8 cellular contexts compared by ENCODE assay signal in genomic region chr2:63059434-63060078, GRCh38. TPM values are rescaled to one million over a fixed set of nuclear protein-coding genes. Genes with fewer than 3 reads are reported as not detected.
DNase-seq lines count a peak whose midpoint lies in the region; ATAC-seq and TF ChIP-seq lines count a peak whose summit lies in the region.

No MANE protein-coding gene starts in this region.

- H3K27me3 ChIP-seq in OCI-LY1 (ENCODE audit: insufficient read depth, low read length) = no peaks in the 10 kb centered on the region
- peaks cover 6% of the 10 kb centered on the region for H3K27me3 ChIP-seq in foreskin keratinocyte
- H3K27me3 ChIP-seq in SJCRH30 = no peaks in the 10 kb centered on the region

- DNase-seq in NOMO-1 treated with DMSO at 0.1 percent for 48 hours (lab: John Stamatoyannopoulos, UW; ENCODE audit: unreplicated experiment) (peak; percentile 17), NOMO-1 treated with dmso at 0.1 percent for 144 hours (lab: John Stamatoyannopoulos, UW; ENCODE audit: unreplicated experiment) (no peak), foreskin keratinocyte (no peak), retinal pigment epithelial cell (ENCODE audit: low read depth) (no peak), SJCRH30 (no peak), activated gamma-delta T cell (lab: John Stamatoyannopoulos, UW) (no peak)

- H3K4me1 ChIP-seq in OCI-LY1 (ENCODE audit: insufficient read depth, low read length, severe bottlenecking) (peaks cover 18% of the 10 kb centered on the region), foreskin keratinocyte (no peaks in the 10 kb centered on the region), SJCRH30 (no peaks in the 10 kb centered on the region)

- H3K36me3 ChIP-seq in OCI-LY1 (ENCODE audit: insufficient read depth, low read length) (peaks cover 29% of the 10 kb centered on the region), SJCRH30 (peaks cover 25% of the 10 kb centered on the region)

- TF ChIP-seq CTCF in OCI-LY1 (IDR thresholded peaks at IDR 0.05; ENCODE audit: low read length) (no peak), foreskin keratinocyte (conservative IDR thresholded peaks at IDR 0.05) (no peak), retinal pigment epithelial cell (conservative IDR thresholded peaks at IDR 0.05; ENCODE audit: low read depth, low read length) (no peak)

- H3K9me3 ChIP-seq in OCI-LY1 (ENCODE audit: low read length) (no peaks in the 10 kb centered on the region), SJCRH30 (replicated peaks) (no peaks in the 10 kb centered on the region)

- H3K4me3 ChIP-seq in OCI-LY1 (ENCODE audit: low read depth, low read length, poor library complexity, severe bottlenecking) = peak overlapping the region; percentile 66
- H3K4me3 ChIP-seq in retinal pigment epithelial cell (ENCODE audit: low read length) = peak overlapping the region; percentile 35
- H3K4me3 ChIP-seq in SJCRH30 = no peak overlapping the region

- H2AFZ ChIP-seq in OCI-LY1 (ENCODE audit: low read length) = no peak overlapping the region

- H3F3A ChIP-seq in OCI-LY1 (ENCODE audit: insufficient read depth, low read length) = no peaks in the 10 kb centered on the region

- H3K79me2 ChIP-seq in OCI-LY1 (ENCODE audit: insufficient read depth, low read length) = no peaks in the 10 kb centered on the region

- H3K9ac ChIP-seq in OCI-LY1 (ENCODE audit: low read length) = peak overlapping the region; percentile 85

- no peaks in the 10 kb centered on the region for H4K20me1 ChIP-seq in OCI-LY1 (ENCODE audit: insufficient read depth, low read length)

- H3K27ac ChIP-seq in OCI-LY1 (ENCODE audit: low read depth, low read length, poor library complexity, severe bottlenecking) = peak overlapping the region; percentile 85
- H3K27ac ChIP-seq in foreskin keratinocyte = no peak overlapping the region
- H3K27ac ChIP-seq in SJCRH30 = no peak overlapping the region

- H3K9me2 ChIP-seq in OCI-LY1 (ENCODE audit: low read depth, low read length) = no peaks in the 10 kb centered on the region

- ATAC-seq in foreskin keratinocyte = peak; percentile 25
- no peak for ATAC-seq in HG03354 (IDR thresholded peaks at IDR 0.05; ENCODE audit: poor library complexity, severe bottlenecking, unreplicated experiment)

- peak overlapping the region; percentile 79 for H3K4me2 ChIP-seq in OCI-LY1 (ENCODE audit: low read length)

RNA-seq across cellular contexts. Expression of gene OTX1, which starts 8.9 kb away (rescaled TPM):
- total RNA-seq in foreskin keratinocyte = 3.8 and 4.5 TPM in 2 replicates
- polyA plus RNA-seq in foreskin keratinocyte = 3.0 and 3.4 TPM in 2 replicates
- 4.1 and 4.3 TPM in 2 replicates for total RNA-seq in SJCRH30 (2014; rRNA removed; shearing (Covaris generic))
